22 cellular contexts compared by ENCODE assay signal in genomic region chr2:206776432-206776831, GRCh38. TPM values are rescaled to one million over a fixed set of nuclear protein-coding genes. Genes with fewer than 3 reads are reported as not detected.
DNase-seq lines count a peak whose midpoint lies in the region; ATAC-seq, FAIRE-seq and TF ChIP-seq lines count a peak whose summit lies in the region.
"Had no signal": no experiment of that assay in that cellular context is flagged by ENCODE, and none has a peak within 500 bp of the region (broad histone marks: within the 10 kb centered on the region; RNA-seq: fewer than 3 reads in every experiment).

No MANE protein-coding gene starts in this region.

- CTCF ChIA-PET in HepG2 (lab: Yijun Ruan, JAX; ENCODE audit: low intra/inter-chr PET ratio, low total read pairs): no interaction called here
- CTCF ChIA-PET in K562 (lab: Yijun Ruan, JAX; ENCODE audit: low intra/inter-chr PET ratio): no interaction called here

- no peak overlapping the region for H2AFZ ChIP-seq in HepG2 (ENCODE audit: low read length)
- H2AFZ ChIP-seq in K562 (ENCODE audit: low read depth, low read length): no peak overlapping the region

- H3K36me3 ChIP-seq in HepG2 (replicated peaks in 1 of 2; ENCODE audit: control insufficient read depth in 1 of 2, insufficient read depth in 2 of 2, low read length in 2 of 2): peaks cover 9 to 84% of the 10 kb centered on the region in 2 experiments; a peak in 4 of 5 replicates
- H3K36me3 ChIP-seq in right lobe of liver: peaks cover 0 to 43% (median 13%) of the 10 kb centered on the region in 4 donors
- peaks cover 79% of the 10 kb centered on the region for H3K36me3 ChIP-seq in K562 (ENCODE audit: control insufficient read depth, insufficient read depth, low read length)
- H3K36me3 ChIP-seq: HAP-1 had no signal

- H3K4me3 ChIP-seq in HepG2 (replicated peaks in 1 of 3; ENCODE audit: insufficient read depth in 1 of 3, low read depth in 2 of 3, low read length in 3 of 3) (no peak overlapping the region), right lobe of liver (no peak overlapping the region), K562 (no peak overlapping the region)
- H3K4me3 ChIP-seq: HAP-1 had no signal

- H3K4me2 ChIP-seq in HepG2 (ENCODE audit: low read depth, low read length) (no peak overlapping the region), K562 (ENCODE audit: insufficient read depth, low read length) (no peak overlapping the region)

- peaks cover 8% of the 10 kb centered on the region for H3K4me1 Mint-ChIP-seq in memory B cell
- H3K4me1 Mint-ChIP-seq in activated T-helper 2 cell treated with anti-CD3 and anti-CD28 coated beads, Interferon-gamma antibody, Interleukin-2, Interleukin-4, amounts not matched to agents 10 μg/mL and 5 μg/mL and 100 μg/mL, durations not matched to agents 14 hours and 24 hours and 36 hours (ENCODE audit: low read depth): peaks cover 12% of the 10 kb centered on the region

- TF ChIP-seq POLR2A in HepG2 (IDR thresholded peaks at IDR 0.05; ENCODE audit: insufficient read depth in 1 of 2, low read depth in 2 of 2, low read length in 2 of 2) (no peak), right lobe of liver (IDR thresholded peaks at IDR 0.05) (no peak), K562 (conservative IDR thresholded peaks at IDR 0.05) (no peak)

- TF ChIP-seq RAD21 in HepG2 (CRISPR knock-in tag; IDR thresholded peaks at IDR 0.05) (no peak), K562 (CRISPR knock-in tag; conservative IDR thresholded peaks at IDR 0.05 in 1 of 2, IDR thresholded peaks at IDR 0.05 in 1 of 2) (no peak)

- H3K27me3 Mint-ChIP-seq in memory B cell: no peaks in the 10 kb centered on the region
- H3K27me3 Mint-ChIP-seq in activated T-helper 2 cell treated with anti-CD3 and anti-CD28 coated beads, Interferon-gamma antibody, Interleukin-2, Interleukin-4, amounts not matched to agents 10 μg/mL and 5 μg/mL and 100 μg/mL, durations not matched to agents 14 hours and 24 hours and 36 hours (ENCODE audit: low read depth): no peaks in the 10 kb centered on the region
- H3K27me3 Mint-ChIP-seq: CD4-positive, alpha-beta memory T cell had no signal

- DNase-seq in HepG2 (ENCODE audit: low spot score) (no peak), right lobe of liver (no peak), K562 (ENCODE audit: extremely low read depth in 1 of 4, low spot score in 3 of 4) (no peak), memory B cell (ENCODE audit: low spot score in 2 of 2) (no peak), cerebellar nuclear complex (lab: John Stamatoyannopoulos, UW) (no peak), UCSD-AML1 (lab: John Stamatoyannopoulos, UW; ENCODE audit: unreplicated experiment) (no peak)
- no peak for DNase-seq in activated T-helper 2 cell treated with anti-CD3 and anti-CD28 coated beads, Interferon-gamma antibody, Interleukin-2, Interleukin-4, amounts not matched to agents 10 μg/mL and 5 μg/mL and 100 μg/mL, durations not matched to agents 14 hours and 24 hours and 36 hours (ENCODE audit: low spot score)
- DNase-seq: 8988T; C1 segment of cervical spinal cord; Calu3; CD4-positive, alpha-beta memory T cell; COR-L47; DMS53; DMS79 treated with DMSO at 0.1 percent for 48 hours; GF-D8; GOT3 had no signal

- peak overlapping the region; percentile 43 for H3K27ac Mint-ChIP-seq in memory B cell
- H3K27ac Mint-ChIP-seq in activated T-helper 2 cell treated with anti-CD3 and anti-CD28 coated beads, Interferon-gamma antibody, Interleukin-2, Interleukin-4, amounts not matched to agents 10 μg/mL and 5 μg/mL and 100 μg/mL, durations not matched to agents 14 hours and 24 hours and 36 hours: no peak overlapping the region

- H3K27ac ChIP-seq in HepG2 (ENCODE audit: extremely low read length, insufficient read depth, low read length) (no peak overlapping the region), right lobe of liver (no peak overlapping the region), K562 (ENCODE audit: extremely low read depth, low read depth, low read length) (no peak overlapping the region)

- intact Hi-C loops in HepG2 (cut with micrococcal nuclease; ENCODE audit: unreplicated experiment): no loop called here
- intact Hi-C loops in right lobe of liver (cut with DNase I): no loop called here
- intact Hi-C loops in K562 (cut with micrococcal nuclease): no loop called here
- intact Hi-C loops in activated T-helper 2 cell treated with anti-CD3 and anti-CD28 coated beads, Interferon-gamma antibody, Interleukin-2, Interleukin-4, amounts not matched to agents 10 μg/mL and 5 μg/mL and 100 μg/mL, durations not matched to agents 14 hours and 24 hours and 36 hours (cut with micrococcal nuclease): no loop called here

- H3K4me1 ChIP-seq in HepG2 (ENCODE audit: insufficient read depth, low read length): no peaks in the 10 kb centered on the region
- no peaks in the 10 kb centered on the region for H3K4me1 ChIP-seq in right lobe of liver
- H3K4me1 ChIP-seq in K562 (replicated peaks in 1 of 2; ENCODE audit: control insufficient read depth in 2 of 2, insufficient read depth in 2 of 2, low read length in 2 of 2): no peaks in the 10 kb centered on the region
- H3K4me1 ChIP-seq: HAP-1 had no signal

- TF ChIP-seq CTCF in HepG2 (CRISPR knock-in tag; IDR thresholded peaks at IDR 0.05) (no peak), right lobe of liver (IDR thresholded peaks at IDR 0.05) (no peak), K562 (IDR thresholded peaks at IDR 0.05 in 2 of 3, conservative IDR thresholded peaks at IDR 0.05 in 1 of 3; ENCODE audit: insufficient read depth in 2 of 3, low read depth in 1 of 3, low read length in 3 of 3) (no peak)

- no peak for ATAC-seq in HepG2
- no peak for ATAC-seq in right lobe of liver
- ATAC-seq in K562: no peak
- ATAC-seq in memory B cell (ENCODE audit: low read depth): no peak

- no TSS peak for BruUV-seq in HepG2 (replicated peaks; lab: Mats Ljungman, UMichigan)
- BruUV-seq in K562 (replicated peaks; lab: Mats Ljungman, UMichigan): no TSS peak

- TF ChIP-seq EP300 in HepG2 (IDR thresholded peaks at IDR 0.05; ENCODE audit: low read depth in 2 of 2, low read length in 2 of 2) (no peak), HepG2 (CRISPR knock-in tag; IDR thresholded peaks at IDR 0.05; ENCODE audit: borderline replicate concordance) (no peak), K562 (IDR thresholded peaks at IDR 0.05; ENCODE audit: low read length) (no peak)

- POLR2A ChIA-PET in HepG2 (lab: Yijun Ruan, JAX) (interaction anchor here (1.6 kb wide), 1 partner anchor 11 kb away, joined by 7 read pairs; the partner anchor contains the start of genes FASTKD2 and MDH1B), K562 (lab: Yijun Ruan, JAX) (no interaction called here)

- in situ Hi-C loops in HepG2 (cut with HindIII; ENCODE audit: extremely low pct_ligation_motif_present, low pct_unique_long_range_greater_than_20kb): no loop called here
- in situ Hi-C loops in K562 (cut with MboI): no loop called here

- H3K4me3 Mint-ChIP-seq in memory B cell: no peak overlapping the region
- no peak overlapping the region for H3K4me3 Mint-ChIP-seq in activated T-helper 2 cell treated with anti-CD3 and anti-CD28 coated beads, Interferon-gamma antibody, Interleukin-2, Interleukin-4, amounts not matched to agents 10 μg/mL and 5 μg/mL and 100 μg/mL, durations not matched to agents 14 hours and 24 hours and 36 hours (ENCODE audit: low read depth)
- H3K4me3 Mint-ChIP-seq: CD4-positive, alpha-beta memory T cell had no signal

- peaks cover 59% of the 10 kb centered on the region for H3K36me3 Mint-ChIP-seq in memory B cell
- peaks cover 94% of the 10 kb centered on the region for H3K36me3 Mint-ChIP-seq in activated T-helper 2 cell treated with anti-CD3 and anti-CD28 coated beads, Interferon-gamma antibody, Interleukin-2, Interleukin-4, amounts not matched to agents 10 μg/mL and 5 μg/mL and 100 μg/mL, durations not matched to agents 14 hours and 24 hours and 36 hours (ENCODE audit: low read depth)

- H3K9me1 ChIP-seq in K562 (ENCODE audit: control insufficient read depth, insufficient read depth, low read length): no peaks in the 10 kb centered on the region

- FAIRE-seq in HepG2 (lab: Jason Lieb, UNC) (no peak), K562 (lab: Jason Lieb, UNC) (no peak)
- FAIRE-seq: H54 had no signal

- H3K9ac ChIP-seq in HepG2 (ENCODE audit: insufficient read depth, low read depth, low read length): no peak overlapping the region
- H3K9ac ChIP-seq in K562 (ENCODE audit: insufficient read depth in 1 of 2, low read depth in 2 of 2, low read length in 2 of 2): no peak overlapping the region

- H3K79me2 ChIP-seq in HepG2 (ENCODE audit: insufficient read depth, low read length) (peaks cover 36% of the 10 kb centered on the region), K562 (ENCODE audit: control insufficient read depth, insufficient read depth, low read length) (peaks cover 16% of the 10 kb centered on the region; the same call in 2 of the 3 replicates)

- H3K9me3 ChIP-seq in HepG2 (ENCODE audit: low read length) (peaks cover 15% of the 10 kb centered on the region), right lobe of liver (peaks cover 0 to 5% (median 1%) of the 10 kb centered on the region in 4 donors), K562 (replicated peaks; ENCODE audit: control insufficient read depth, insufficient read depth, low read depth, low read length) (0 out of 2 replicates have a peak, but pooled peaks cover 1% of the 10 kb centered on the region)

- no peaks in the 10 kb centered on the region; the same call in 1 of the 2 replicates for H4K20me1 ChIP-seq in HepG2 (ENCODE audit: insufficient read depth, low read length)
- H4K20me1 ChIP-seq in K562 (replicated peaks; ENCODE audit: control insufficient read depth, insufficient read depth, low read length): no peaks in the 10 kb centered on the region

- peaks cover 10% of the 10 kb centered on the region for H3K9me3 Mint-ChIP-seq in memory B cell
- peaks cover 41% of the 10 kb centered on the region for H3K9me3 Mint-ChIP-seq in activated T-helper 2 cell treated with anti-CD3 and anti-CD28 coated beads, Interferon-gamma antibody, Interleukin-2, Interleukin-4, amounts not matched to agents 10 μg/mL and 5 μg/mL and 100 μg/mL, durations not matched to agents 14 hours and 24 hours and 36 hours

- H3K27me3 ChIP-seq in HepG2 (ENCODE audit: control insufficient read depth in 1 of 2, insufficient read depth in 2 of 2, low read length in 2 of 2) (no peaks in the 10 kb centered on the region), right lobe of liver (no peaks in the 10 kb centered on the region), K562 (ENCODE audit: control insufficient read depth in 2 of 2, insufficient read depth in 2 of 2, low read length in 2 of 2) (no peaks in the 10 kb centered on the region)

RNA-seq across cellular contexts. Expression of gene FASTKD2, which starts 11.0 kb away (rescaled TPM):
- total RNA-seq in HepG2 (2016; rRNA removed; fragmentation: Illumina TruSeq; extraction: Trizol): 77.8 and 88.0 TPM in 2 replicates
- 6.6 and 7.0 TPM in 2 replicates for total RNA-seq in HepG2 (2016; cell fraction: cytosol; rRNA removed; fragmentation: Illumina TruSeq; extraction: Trizol; ENCODE audit: low read depth)
- 80.0 and 96.1 TPM in 2 replicates for total RNA-seq in HepG2 (2016; cell fraction: insoluble cytoplasmic fraction; rRNA removed; fragmentation: Illumina TruSeq; extraction: Trizol)
- total RNA-seq in HepG2 (2016; cell fraction: membrane; rRNA removed; fragmentation: Illumina TruSeq; extraction: Trizol): 15.3 and 17.0 TPM in 2 replicates
- 62.6 and 69.2 TPM in 2 replicates for total RNA-seq in HepG2 (2016; cell fraction: nucleus; rRNA removed; fragmentation: Illumina TruSeq; extraction: Trizol)
- 34.9 and 41.1 TPM in 2 replicates for polyA plus RNA-seq in HepG2 (2011; rRNA removed)
- 20.1 and 29.6 TPM in 2 replicates for polyA plus RNA-seq in HepG2 (2011; cell fraction: cytosol; rRNA removed)
- 25.1 and 26.3 TPM in 2 replicates for polyA plus RNA-seq in HepG2 (2011; cell fraction: nucleus; rRNA removed)
- polyA plus RNA-seq in HepG2 (2012): 23.6 and 30.2 TPM in 2 replicates
- 2.6 and 2.9 TPM in 2 replicates for polyA plus RNA-seq in HepG2 (2016; cell fraction: cytosol; fragmentation: Illumina TruSeq; extraction: Trizol; ENCODE audit: low read depth)
- polyA plus RNA-seq in HepG2 (2016; cell fraction: insoluble cytoplasmic fraction; fragmentation: Illumina TruSeq; extraction: Trizol; ENCODE audit: low read depth): 50.6 and 52.6 TPM in 2 replicates
- 4.7 and 5.5 TPM in 2 replicates for polyA plus RNA-seq in HepG2 (2016; cell fraction: membrane; fragmentation: Illumina TruSeq; extraction: Trizol; ENCODE audit: low read depth)
- 45.2 and 50.4 TPM in 2 replicates for polyA plus RNA-seq in HepG2 (2016; cell fraction: nucleus; fragmentation: Illumina TruSeq; extraction: Trizol; ENCODE audit: insufficient read depth, low read depth)
- 21.8 and 23.8 TPM in 2 replicates for polyA minus RNA-seq in HepG2 (2011; rRNA and poly(A)+ RNA removed; ENCODE audit: low replicate concordance)
- polyA minus RNA-seq in HepG2 (2011; cell fraction: cytosol; rRNA and poly(A)+ RNA removed): 21.4 and 22.1 TPM in 2 replicates
- 83.3 and 85.7 TPM in 2 replicates for polyA minus RNA-seq in HepG2 (2011; cell fraction: nucleus; rRNA and poly(A)+ RNA removed)
- 10 to 100 TPM; 13.5 to 29.1 (median 16.9) TPM for total RNA-seq in right lobe of liver
- 13.1 and 34.5 TPM in 2 replicates for total RNA-seq in K562 (2011; cell fraction: chromatin; rRNA removed; ENCODE audit: low replicate concordance)
- 5.7 and 7.4 TPM in 2 replicates for total RNA-seq in K562 (2011; cell fraction: nucleolus; rRNA removed)
- total RNA-seq in K562 (2011; cell fraction: nucleoplasm; rRNA removed): 15.3 and 21.3 TPM in 2 replicates
- total RNA-seq in K562 (2014; rRNA removed): 20.8 and 21.6 TPM in 2 replicates
- 50.4 and 54.1 TPM in 2 replicates for total RNA-seq in K562 (2014; rRNA removed; fragmentation: Illumina TruSeq; extraction: Trizol)
- 37.0 and 39.1 TPM in 2 replicates for total RNA-seq in K562 (2015; rRNA removed; fragmentation: Illumina TruSeq; extraction: Trizol)
- 26.1 and 27.4 TPM in 2 replicates for total RNA-seq in K562 (2021)
- polyA plus RNA-seq in K562 (2011; rRNA removed): 39.7 and 55.0 TPM in 2 replicates
- polyA plus RNA-seq in K562 (2011; cell fraction: cytosol; rRNA removed): 19.7 and 27.0 TPM in 2 replicates
- polyA plus RNA-seq in K562 (2011; cell fraction: nucleus; rRNA removed): 22.2 and 33.5 TPM in 2 replicates
- polyA plus RNA-seq in K562 (2012): 13.9 and 20.0 TPM in 2 replicates
- polyA plus RNA-seq in K562 (2014; fragmentation: Illumina TruSeq; extraction: Trizol): 33.7 and 37.1 TPM in 2 replicates
- polyA plus RNA-seq in K562 (2014; fragmentation: Nextera tagmentation; extraction: Ambion mirVana): 10 to 100 TPM; 84.9 to 90.6 TPM
- 22.9 and 26.6 TPM in 2 replicates for polyA plus RNA-seq in K562 (2014; rRNA removed)
- polyA minus RNA-seq in K562 (2011; rRNA and poly(A)+ RNA removed): 64.9 and 69.3 TPM in 2 replicates
- polyA minus RNA-seq in K562 (2011; cell fraction: cytosol; rRNA and poly(A)+ RNA removed): 11.0 and 20.1 TPM in 2 replicates
- polyA minus RNA-seq in K562 (2011; cell fraction: nucleus; rRNA and poly(A)+ RNA removed): 11.4 and 17.1 TPM in 2 replicates
- 34.5 and 34.7 TPM in 2 replicates for total RNA-seq in activated T-helper 2 cell treated with anti-CD3 and anti-CD28 coated beads, Interferon-gamma antibody, Interleukin-2, Interleukin-4, amounts not matched to agents 10 μg/mL and 5 μg/mL and 100 μg/mL, durations not matched to agents 14 hours and 24 hours and 36 hours

RNA-seq across cellular contexts. Expression of gene MDH1B, which starts 11.3 kb away (rescaled TPM):
- total RNA-seq in HepG2 (2016; rRNA removed; fragmentation: Illumina TruSeq; extraction: Trizol): 0.86 and 0.91 TPM in 2 replicates
- total RNA-seq in HepG2 (2016; cell fraction: cytosol; rRNA removed; fragmentation: Illumina TruSeq; extraction: Trizol; ENCODE audit: low read depth): 0.40 and 0.53 TPM in 2 replicates
- 0.82 and 1.1 TPM in 2 replicates for total RNA-seq in HepG2 (2016; cell fraction: insoluble cytoplasmic fraction; rRNA removed; fragmentation: Illumina TruSeq; extraction: Trizol)
- 0.83 and 0.87 TPM in 2 replicates for total RNA-seq in HepG2 (2016; cell fraction: membrane; rRNA removed; fragmentation: Illumina TruSeq; extraction: Trizol)
- 0.75 and 0.99 TPM in 2 replicates for total RNA-seq in HepG2 (2016; cell fraction: nucleus; rRNA removed; fragmentation: Illumina TruSeq; extraction: Trizol)
- polyA plus RNA-seq in HepG2 (2011; rRNA removed): 0.12 and 0.17 TPM in 2 replicates
- polyA plus RNA-seq in HepG2 (2011; cell fraction: cytosol; rRNA removed): 0.15 and 0.21 TPM in 2 replicates
- 0.11 and 0.29 TPM in 2 replicates for polyA plus RNA-seq in HepG2 (2011; cell fraction: nucleus; rRNA removed)
- 0.41 and 0.60 TPM in 2 replicates for polyA plus RNA-seq in HepG2 (2012)
- 0.83 and 1.2 TPM in 2 replicates for polyA plus RNA-seq in HepG2 (2016; cell fraction: cytosol; fragmentation: Illumina TruSeq; extraction: Trizol; ENCODE audit: low read depth)
- polyA plus RNA-seq in HepG2 (2016; cell fraction: insoluble cytoplasmic fraction; fragmentation: Illumina TruSeq; extraction: Trizol; ENCODE audit: low read depth): 0.97 and 0.99 TPM in 2 replicates
- 0.97 and 1.0 TPM in 2 replicates for polyA plus RNA-seq in HepG2 (2016; cell fraction: membrane; fragmentation: Illumina TruSeq; extraction: Trizol; ENCODE audit: low read depth)
- 0.60 and 0.85 TPM in 2 replicates for polyA plus RNA-seq in HepG2 (2016; cell fraction: nucleus; fragmentation: Illumina TruSeq; extraction: Trizol; ENCODE audit: insufficient read depth, low read depth)
- polyA minus RNA-seq in HepG2 (2011; rRNA and poly(A)+ RNA removed; ENCODE audit: low replicate concordance): 0.07 and 0.26 TPM in 2 replicates
- polyA minus RNA-seq in HepG2 (2011; cell fraction: cytosol; rRNA and poly(A)+ RNA removed): not detected in 2 replicates
- polyA minus RNA-seq in HepG2 (2011; cell fraction: nucleus; rRNA and poly(A)+ RNA removed): 0.39 and 1.5 TPM in 2 replicates
- total RNA-seq in right lobe of liver: under 1 TPM in 4 of 6 experiments, not detected in 2; 0.11 to 0.32 (median 0.18) TPM
- total RNA-seq in K562 (2011; cell fraction: chromatin; rRNA removed; ENCODE audit: low replicate concordance): 0.39 TPM in 1 of 2 replicates, not detected in the other
- total RNA-seq in K562 (2011; cell fraction: nucleolus; rRNA removed): not detected in 2 replicates
- total RNA-seq in K562 (2011; cell fraction: nucleoplasm; rRNA removed): not detected in 2 replicates
- 0.08 TPM in 1 of 2 replicates, not detected in the other for total RNA-seq in K562 (2014; rRNA removed)
- total RNA-seq in K562 (2014; rRNA removed; fragmentation: Illumina TruSeq; extraction: Trizol): 0.15 TPM in 1 of 2 replicates, not detected in the other
- 0.08 TPM in 1 of 2 replicates, not detected in the other for total RNA-seq in K562 (2015; rRNA removed; fragmentation: Illumina TruSeq; extraction: Trizol)
- 0.07 TPM in 1 of 2 replicates, not detected in the other for total RNA-seq in K562 (2021)
- 0.06 and 0.08 TPM in 2 replicates for polyA plus RNA-seq in K562 (2011; rRNA removed)
- not detected in 2 replicates for polyA plus RNA-seq in K562 (2011; cell fraction: cytosol; rRNA removed)
- polyA plus RNA-seq in K562 (2011; cell fraction: nucleus; rRNA removed): 0.07 TPM in 1 of 2 replicates, not detected in the other
- polyA plus RNA-seq in K562 (2012): 0.08 and 0.11 TPM in 2 replicates
- polyA plus RNA-seq in K562 (2014; fragmentation: Illumina TruSeq; extraction: Trizol): 0.14 TPM in 1 of 2 replicates, not detected in the other
- polyA plus RNA-seq in K562 (2014; fragmentation: Nextera tagmentation; extraction: Ambion mirVana): under 1 TPM in 1 of 2 experiments, not detected in 1; 0.14 TPM
- 0.16 TPM in 1 of 2 replicates, not detected in the other for polyA plus RNA-seq in K562 (2014; rRNA removed)
- polyA minus RNA-seq in K562 (2011; rRNA and poly(A)+ RNA removed): not detected in 2 replicates
- polyA minus RNA-seq in K562 (2011; cell fraction: cytosol; rRNA and poly(A)+ RNA removed): not detected in 2 replicates
- polyA minus RNA-seq in K562 (2011; cell fraction: nucleus; rRNA and poly(A)+ RNA removed): 0.13 and 0.33 TPM in 2 replicates
- total RNA-seq in activated T-helper 2 cell treated with anti-CD3 and anti-CD28 coated beads, Interferon-gamma antibody, Interleukin-2, Interleukin-4, amounts not matched to agents 10 μg/mL and 5 μg/mL and 100 μg/mL, durations not matched to agents 14 hours and 24 hours and 36 hours: 0.25 and 0.55 TPM in 2 replicates

RNA-seq across cellular contexts. Expression of gene DYTN, which starts 58.2 kb away (rescaled TPM):
- total RNA-seq in HepG2 (2016; rRNA removed; fragmentation: Illumina TruSeq; extraction: Trizol): not detected in 2 replicates
- not detected in 2 replicates for total RNA-seq in HepG2 (2016; cell fraction: cytosol; rRNA removed; fragmentation: Illumina TruSeq; extraction: Trizol; ENCODE audit: low read depth)
- total RNA-seq in HepG2 (2016; cell fraction: insoluble cytoplasmic fraction; rRNA removed; fragmentation: Illumina TruSeq; extraction: Trizol): not detected in 2 replicates
- not detected in 2 replicates for total RNA-seq in HepG2 (2016; cell fraction: membrane; rRNA removed; fragmentation: Illumina TruSeq; extraction: Trizol)
- not detected in 2 replicates for total RNA-seq in HepG2 (2016; cell fraction: nucleus; rRNA removed; fragmentation: Illumina TruSeq; extraction: Trizol)
- not detected in 2 replicates for polyA plus RNA-seq in HepG2 (2011; rRNA removed)
- not detected in 2 replicates for polyA plus RNA-seq in HepG2 (2011; cell fraction: cytosol; rRNA removed)
- polyA plus RNA-seq in HepG2 (2011; cell fraction: nucleus; rRNA removed): not detected in 2 replicates
- polyA plus RNA-seq in HepG2 (2012): not detected in 2 replicates
- not detected in 2 replicates for polyA plus RNA-seq in HepG2 (2016; cell fraction: cytosol; fragmentation: Illumina TruSeq; extraction: Trizol; ENCODE audit: low read depth)
- not detected in 2 replicates for polyA plus RNA-seq in HepG2 (2016; cell fraction: insoluble cytoplasmic fraction; fragmentation: Illumina TruSeq; extraction: Trizol; ENCODE audit: low read depth)
- polyA plus RNA-seq in HepG2 (2016; cell fraction: membrane; fragmentation: Illumina TruSeq; extraction: Trizol; ENCODE audit: low read depth): not detected in 2 replicates
- not detected in 2 replicates for polyA plus RNA-seq in HepG2 (2016; cell fraction: nucleus; fragmentation: Illumina TruSeq; extraction: Trizol; ENCODE audit: insufficient read depth, low read depth)
- not detected in 2 replicates for polyA minus RNA-seq in HepG2 (2011; rRNA and poly(A)+ RNA removed; ENCODE audit: low replicate concordance)
- polyA minus RNA-seq in HepG2 (2011; cell fraction: cytosol; rRNA and poly(A)+ RNA removed): not detected in 2 replicates
- not detected in 2 replicates for polyA minus RNA-seq in HepG2 (2011; cell fraction: nucleus; rRNA and poly(A)+ RNA removed)
- not detected for total RNA-seq in right lobe of liver
- total RNA-seq in K562 (2011; cell fraction: chromatin; rRNA removed; ENCODE audit: low replicate concordance): not detected in 2 replicates
- not detected in 2 replicates for total RNA-seq in K562 (2011; cell fraction: nucleolus; rRNA removed)
- not detected in 2 replicates for total RNA-seq in K562 (2011; cell fraction: nucleoplasm; rRNA removed)
- not detected in 2 replicates for total RNA-seq in K562 (2014; rRNA removed)
- not detected in 2 replicates for total RNA-seq in K562 (2014; rRNA removed; fragmentation: Illumina TruSeq; extraction: Trizol)
- total RNA-seq in K562 (2015; rRNA removed; fragmentation: Illumina TruSeq; extraction: Trizol): not detected in 2 replicates
- total RNA-seq in K562 (2021): not detected in 2 replicates
- polyA plus RNA-seq in K562 (2011; rRNA removed): not detected in 2 replicates
- not detected in 2 replicates for polyA plus RNA-seq in K562 (2011; cell fraction: cytosol; rRNA removed)
- not detected in 2 replicates for polyA plus RNA-seq in K562 (2011; cell fraction: nucleus; rRNA removed)
- polyA plus RNA-seq in K562 (2012): not detected in 2 replicates
- polyA plus RNA-seq in K562 (2014; fragmentation: Illumina TruSeq; extraction: Trizol): not detected in 2 replicates
- polyA plus RNA-seq in K562 (2014; fragmentation: Nextera tagmentation; extraction: Ambion mirVana): not detected
- polyA plus RNA-seq in K562 (2014; rRNA removed): not detected in 2 replicates
- not detected in 2 replicates for polyA minus RNA-seq in K562 (2011; rRNA and poly(A)+ RNA removed)
- polyA minus RNA-seq in K562 (2011; cell fraction: cytosol; rRNA and poly(A)+ RNA removed): not detected in 2 replicates
- polyA minus RNA-seq in K562 (2011; cell fraction: nucleus; rRNA and poly(A)+ RNA removed): not detected in 2 replicates
- not detected in 2 replicates for total RNA-seq in activated T-helper 2 cell treated with anti-CD3 and anti-CD28 coated beads, Interferon-gamma antibody, Interleukin-2, Interleukin-4, amounts not matched to agents 10 μg/mL and 5 μg/mL and 100 μg/mL, durations not matched to agents 14 hours and 24 hours and 36 hours
- total RNA-seq: A673; Calu3; CD4-positive, alpha-beta memory T cell; Daoy; G401 had no signal
- polyA plus RNA-seq: BJ; CD4-positive, alpha-beta memory T cell had no signal

Comparison
In these comparisons a context has a peak if more than half of its experiments do, and no peak if none do; other contexts are left out.
1. Of the 241 proteins assayed by ChIP-seq in both HepG2 and K562: peak only in HepG2: CHD4; only in K562: none; in both: none; in neither: 240.